Comparison of ENCODE assay signal across 23 cellular contexts in the genomic region with DNA sequence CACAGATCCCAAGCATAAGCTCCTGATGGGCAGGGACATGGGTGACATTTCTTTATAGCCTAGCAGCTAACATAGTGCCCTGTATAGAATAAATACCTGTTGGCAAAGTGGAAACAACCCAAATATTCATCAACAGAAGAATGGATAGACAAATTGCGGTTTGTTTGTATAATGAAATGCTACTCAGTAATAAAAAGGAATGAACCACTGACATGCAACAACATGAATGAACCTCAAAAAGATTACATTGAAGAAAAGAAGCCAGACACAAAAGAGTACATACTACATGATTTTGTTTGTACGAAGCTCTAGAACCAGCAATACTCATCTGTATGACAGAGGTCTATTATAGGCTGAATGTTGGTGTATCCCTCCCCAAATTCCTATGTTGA. TPM values are rescaled to one million over a fixed set of nuclear protein-coding genes. Genes with fewer than 3 reads are reported as not detected.
DNase-seq lines count a peak whose midpoint lies in the region; ATAC-seq and TF ChIP-seq lines count a peak whose summit lies in the region.
"Had no signal": no experiment of that assay in that cellular context is flagged by ENCODE, and none has a peak within 500 bp of the region (broad histone marks: within the 10 kb centered on the region; RNA-seq: fewer than 3 reads in every experiment).

No MANE protein-coding gene starts in this region.

- no peaks in the 10 kb centered on the region for H3K79me2 ChIP-seq in mammary epithelial cell (ENCODE audit: insufficient read depth, low read length)

- peak overlapping the region in 1 of 2 experiments; percentile 68 for H3K18ac ChIP-seq in mesenchymal stem cell (ENCODE audit: low read depth in 1 of 2, low read length in 2 of 2)

- peak overlapping the region; percentile 50 for H2AFZ ChIP-seq in mammary epithelial cell (ENCODE audit: low read depth, low read length)
- H2AFZ ChIP-seq in mesenchymal stem cell (ENCODE audit: low read depth, low read length): no peak overlapping the region

- TF ChIP-seq EP300 in transverse colon (IDR thresholded peaks at IDR 0.05; ENCODE audit: low read depth): no peak

- no peak for ATAC-seq in Panc1
- no peak for ATAC-seq in activated CD8-positive, alpha-beta memory T cell treated with anti-CD3 and anti-CD28 coated beads, Interleukin-2, amount 10 ng/mL, durations not matched to agents 7 days and 5 days
- ATAC-seq: stimulated activated effector memory CD8-positive, alpha-beta T cell treated with anti-CD3 and anti-CD28 coated beads, Interleukin-12 subunit alpha, Interleukin-12 subunit beta, amount 100 ng/mL, for 72 hours had no signal

- no peak overlapping the region for H3K27ac Mint-ChIP-seq in activated CD4-positive, alpha-beta memory T cell treated with anti-CD3 and anti-CD28 coated beads for 36 hours
- no peak overlapping the region for H3K27ac Mint-ChIP-seq in activated CD8-positive, alpha-beta memory T cell treated with anti-CD3 and anti-CD28 coated beads, Interleukin-2, amount 10 ng/mL, durations not matched to agents 7 days and 5 days
- H3K27ac Mint-ChIP-seq: activated naive CD4-positive, alpha-beta T cell treated with anti-CD3 and anti-CD28 coated beads, Interleukin-2, amount 10 ng/mL, durations not matched to agents 7 days and 5 days; memory B cell; nephron progenitor cell; stimulated activated effector memory CD8-positive, alpha-beta T cell treated with anti-CD3 and anti-CD28 coated beads, Interleukin-12 subunit alpha, Interleukin-12 subunit beta, amount 100 ng/mL, for 72 hours; type B pancreatic cell had no signal

- BruUV-seq in Panc1 (replicated peaks; lab: Mats Ljungman, UMichigan) (no TSS peak), mammary epithelial cell (replicated peaks; lab: Mats Ljungman, UMichigan) (no TSS peak)

- H3K79me1 ChIP-seq in mesenchymal stem cell (replicated peaks; ENCODE audit: low read length, poor library complexity, severe bottlenecking): no peaks in the 10 kb centered on the region

- no peaks in the 10 kb centered on the region for H3K36me3 ChIP-seq in Panc1 (ENCODE audit: control insufficient read depth, insufficient read depth, low read length)
- H3K36me3 ChIP-seq in mammary epithelial cell (ENCODE audit: insufficient read depth, low read length): no peaks in the 10 kb centered on the region
- H3K36me3 ChIP-seq in mesenchymal stem cell (ENCODE audit: control insufficient read depth in 1 of 2, insufficient read depth in 2 of 2, low read depth in 1 of 2, low read length in 2 of 2): peaks cover 0 to 11% of the 10 kb centered on the region in 2 experiments
- no peaks in the 10 kb centered on the region for H3K36me3 ChIP-seq in transverse colon
- H3K36me3 ChIP-seq: WERI-Rb-1 had no signal

- H3K4me2 ChIP-seq in mammary epithelial cell (ENCODE audit: insufficient read depth, low read depth, low read length): peak overlapping the region; percentile 19
- H3K4me2 ChIP-seq in mesenchymal stem cell (ENCODE audit: low read length, poor library complexity, severe bottlenecking): no peak overlapping the region

- peaks cover 19% of the 10 kb centered on the region for H3K9me3 Mint-ChIP-seq in activated CD4-positive, alpha-beta memory T cell treated with anti-CD3 and anti-CD28 coated beads for 36 hours
- peaks cover 10% of the 10 kb centered on the region for H3K9me3 Mint-ChIP-seq in activated CD8-positive, alpha-beta memory T cell treated with anti-CD3 and anti-CD28 coated beads, Interleukin-2, amount 10 ng/mL, durations not matched to agents 7 days and 5 days (ENCODE audit: low read depth)
- H3K9me3 Mint-ChIP-seq: stimulated activated effector memory CD8-positive, alpha-beta T cell treated with anti-CD3 and anti-CD28 coated beads, Interleukin-12 subunit alpha, Interleukin-12 subunit beta, amount 100 ng/mL, for 72 hours had no signal

- no peak overlapping the region for H4K8ac ChIP-seq in mesenchymal stem cell (ENCODE audit: low read length)

- no peak overlapping the region for H3K4me3 ChIP-seq in Panc1 (ENCODE audit: low read depth in 2 of 2, low read length in 2 of 2)
- no peak overlapping the region for H3K4me3 ChIP-seq in mammary epithelial cell (replicated peaks in 1 of 3; ENCODE audit: insufficient read depth in 1 of 3, low read depth in 2 of 3, low read length in 3 of 3)
- H3K4me3 ChIP-seq in mesenchymal stem cell (ENCODE audit: insufficient read depth in 1 of 2, low read depth in 1 of 2, low read length in 2 of 2): no peak overlapping the region
- H3K4me3 ChIP-seq in transverse colon: no peak overlapping the region
- H3K4me3 ChIP-seq: body of pancreas had no signal

- whole genome bisulfite sequencing in mammary epithelial cell (ENCODE audit: low coverage, missing lambda C conversion rate): 78% methylated on average over 2 of the region's 2 CpGs
- WGBS in mesenchymal stem cell: no CpG with 5 or more reads among the region's 2 CpGs
- 57 to 93% methylated on average over 1 to 2 of the region's 2 CpGs for WGBS in transverse colon (ENCODE audit: low coverage in 1 of 2), 2 donors

- no peaks in the 10 kb centered on the region for H3K4me1 ChIP-seq in Panc1 (ENCODE audit: control insufficient read depth, insufficient read depth, low read length)
- peaks cover 11% of the 10 kb centered on the region for H3K4me1 ChIP-seq in mammary epithelial cell (ENCODE audit: insufficient read depth, low read length)
- peaks cover 3% of the 10 kb centered on the region for H3K4me1 ChIP-seq in mesenchymal stem cell (ENCODE audit: control insufficient read depth, insufficient read depth, low read depth, low read length)
- no peaks in the 10 kb centered on the region for H3K4me1 ChIP-seq in transverse colon
- H3K4me1 ChIP-seq: body of pancreas had no signal

- no peak overlapping the region for H2AK5ac ChIP-seq in mesenchymal stem cell (ENCODE audit: low read length, severe bottlenecking)

- no peak overlapping the region for H3K4me3 Mint-ChIP-seq in activated CD4-positive, alpha-beta memory T cell treated with anti-CD3 and anti-CD28 coated beads for 36 hours
- no peak overlapping the region for H3K4me3 Mint-ChIP-seq in activated CD8-positive, alpha-beta memory T cell treated with anti-CD3 and anti-CD28 coated beads, Interleukin-2, amount 10 ng/mL, durations not matched to agents 7 days and 5 days
- H3K4me3 Mint-ChIP-seq: activated naive CD4-positive, alpha-beta T cell treated with anti-CD3 and anti-CD28 coated beads, Interleukin-2, amount 10 ng/mL, durations not matched to agents 7 days and 5 days; memory B cell; nephron progenitor cell; stimulated activated effector memory CD8-positive, alpha-beta T cell treated with anti-CD3 and anti-CD28 coated beads, Interleukin-12 subunit alpha, Interleukin-12 subunit beta, amount 100 ng/mL, for 72 hours; type B pancreatic cell had no signal

- peak overlapping the region in 1 of 2 experiments; percentile 30 for H2BK12ac ChIP-seq in mesenchymal stem cell (ENCODE audit: low read length in 2 of 2)

- H2BK5ac ChIP-seq in mesenchymal stem cell (ENCODE audit: low read depth, low read length, poor library complexity, severe bottlenecking): no peak overlapping the region

- H3K27ac ChIP-seq in Panc1 (ENCODE audit: low read length) (peak overlapping the region; percentile 42; the same call in 1 of the 2 replicates), mammary epithelial cell (ENCODE audit: insufficient read depth, low read depth, low read length) (no peak overlapping the region), mesenchymal stem cell (ENCODE audit: low read length, poor library complexity, severe bottlenecking) (no peak overlapping the region), transverse colon (peak overlapping the region in 3 of 4 donors; percentile 53 to 67 (median 59))
- H3K27ac ChIP-seq: body of pancreas, HL-60, WERI-Rb-1 had no signal

- no peaks in the 10 kb centered on the region for H3K27me3 ChIP-seq in Panc1 (ENCODE audit: control insufficient read depth, insufficient read depth, low read length)
- H3K27me3 ChIP-seq in mammary epithelial cell (ENCODE audit: insufficient read depth, low read length): no peaks in the 10 kb centered on the region
- H3K27me3 ChIP-seq in mesenchymal stem cell (ENCODE audit: control insufficient read depth in 1 of 2, insufficient read depth in 1 of 2, low read length in 2 of 2): no peaks in the 10 kb centered on the region
- H3K27me3 ChIP-seq in transverse colon: no peaks in the 10 kb centered on the region
- H3K27me3 ChIP-seq: body of pancreas had no signal

- H2BK120ac ChIP-seq in mesenchymal stem cell (ENCODE audit: low read depth, low read length): no peak overlapping the region

- TF ChIP-seq POLR2A in transverse colon (IDR thresholded peaks at IDR 0.05): no peak

- POLR2A ChIA-PET in Panc1 (lab: Charles Lee): interaction anchor here (0.6 kb wide), 1 partner anchor 23 kb away, joined by 4 read pairs; no protein-coding TSS in a partner anchor
- POLR2A ChIA-PET in activated CD4-positive, alpha-beta memory T cell treated with anti-CD3 and anti-CD28 coated beads for 36 hours (lab: Charles Lee): no interaction called here

- CTCF ChIA-PET in Panc1 (lab: Charles Lee): no interaction called here
- CTCF ChIA-PET in mammary epithelial cell (lab: Charles Lee; ENCODE audit: low non-redundant PET): interaction anchor here (0.7 to 0.9 kb wide), 3 partner anchors 68 to 92 kb away, joined by 3 to 6 read pairs (median 4); no protein-coding TSS in a partner anchor
- CTCF ChIA-PET in activated CD4-positive, alpha-beta memory T cell treated with anti-CD3 and anti-CD28 coated beads for 36 hours (lab: Charles Lee): interaction anchor here (1.2 to 1.4 kb wide), 2 partner anchors 92 to 94 kb away, joined by 3 read pairs; no protein-coding TSS in a partner anchor
- CTCF ChIA-PET in activated CD8-positive, alpha-beta memory T cell treated with anti-CD3 and anti-CD28 coated beads, Interleukin-2, amount 10 ng/mL, durations not matched to agents 7 days and 5 days (lab: Charles Lee): interaction anchor here (0.8 to 0.9 kb wide), 2 partner anchors 189 to 510 kb away, joined by 3 read pairs; no protein-coding TSS in a partner anchor

- DNase-seq in Panc1 (ENCODE audit: low read depth, low spot score) (no peak), mammary epithelial cell (no peak), mesenchymal stem cell (no peak), transverse colon (no peak), G401 (ENCODE audit: low spot score) (no peak)
- no peak for DNase-seq in activated CD4-positive, alpha-beta memory T cell treated with anti-CD3 and anti-CD28 coated beads for 36 hours
- no peak for DNase-seq in activated CD8-positive, alpha-beta memory T cell treated with anti-CD3 and anti-CD28 coated beads, Interleukin-2, amount 10 ng/mL, durations not matched to agents 7 days and 5 days
- DNase-seq: activated CD4-positive, alpha-beta T cell treated with anti-CD3 and anti-CD28 coated beads, Interleukin-2, amount 50 U/mL, for 4 hours; activated naive CD4-positive, alpha-beta T cell treated with anti-CD3 and anti-CD28 coated beads, Interleukin-2, amount 10 ng/mL, durations not matched to agents 7 days and 5 days; activated T-cell treated with anti-CD3 and anti-CD28 coated beads, Interleukin-2, amount 50 U/mL, for 1 hour; Caco-2; MV-4-11; NCI-H187 treated with DMSO at 0.1 percent for 48 hours; NCI-H510A; nephron progenitor cell; WERI-Rb-1 had no signal

- H3K4me1 Mint-ChIP-seq in activated CD4-positive, alpha-beta memory T cell treated with anti-CD3 and anti-CD28 coated beads for 36 hours (ENCODE audit: low read depth): no peaks in the 10 kb centered on the region
- no peaks in the 10 kb centered on the region for H3K4me1 Mint-ChIP-seq in activated CD8-positive, alpha-beta memory T cell treated with anti-CD3 and anti-CD28 coated beads, Interleukin-2, amount 10 ng/mL, durations not matched to agents 7 days and 5 days
- H3K4me1 Mint-ChIP-seq: activated naive CD4-positive, alpha-beta T cell treated with anti-CD3 and anti-CD28 coated beads, Interleukin-2, amount 10 ng/mL, durations not matched to agents 7 days and 5 days; memory B cell; nephron progenitor cell; stimulated activated effector memory CD8-positive, alpha-beta T cell treated with anti-CD3 and anti-CD28 coated beads, Interleukin-12 subunit alpha, Interleukin-12 subunit beta, amount 100 ng/mL, for 72 hours had no signal

- H3K14ac ChIP-seq in mesenchymal stem cell (ENCODE audit: low read length in 2 of 2): no peak overlapping the region

- dilution Hi-C loops in mammary epithelial cell (cut with HindIII; ENCODE audit: low sequenced_read_pairs): no loop called here

- in situ Hi-C loops in Panc1 (cut with HindIII; ENCODE audit: low pct_unique_long_range_greater_than_20kb, low sequenced_read_pairs): no loop called here
- in situ Hi-C loops in mammary epithelial cell (cut with MboI; ENCODE audit: low sequenced_read_pairs in 2 of 2): no loop called here
- in situ Hi-C loops in transverse colon (cut with MboI; ENCODE audit: low pct_ligation_motif_present in 1 of 4, low pct_unique_long_range_greater_than_20kb in 1 of 4, low sequenced_read_pairs in 3 of 4): no loop called here
- in situ Hi-C loops in G401 (cut with HindIII; ENCODE audit: low sequenced_read_pairs): no loop called here

- no peak overlapping the region for H3K23ac ChIP-seq in mesenchymal stem cell (ENCODE audit: low read length in 2 of 2)

- H4K20me1 ChIP-seq in mammary epithelial cell (ENCODE audit: insufficient read depth, low read length): no peaks in the 10 kb centered on the region

- intact Hi-C loops in Panc1 (cut with micrococcal nuclease; ENCODE audit: unreplicated experiment) (no loop called here), mammary epithelial cell (cut with micrococcal nuclease) (loop anchor here (1.0 kb wide), 3 partner anchors 81 to 106 kb away; no protein-coding TSS in a partner anchor), transverse colon (cut with DNase I; ENCODE audit: low total_unique reads) (no loop called here)
- intact Hi-C loops in activated CD4-positive, alpha-beta memory T cell treated with anti-CD3 and anti-CD28 coated beads for 36 hours (cut with micrococcal nuclease): no loop called here

- no peak overlapping the region for H4K91ac ChIP-seq in mesenchymal stem cell (ENCODE audit: low read length)

- no peak overlapping the region for H2BK15ac ChIP-seq in mesenchymal stem cell (ENCODE audit: low read depth, poor library complexity, severe bottlenecking)

- TF ChIP-seq CTCF in Panc1 (IDR thresholded peaks at IDR 0.05) (no peak), mammary epithelial cell (conservative IDR thresholded peaks at IDR 0.05 in 1 of 2, IDR thresholded peaks at IDR 0.05 in 1 of 2; ENCODE audit: extremely low read depth in 1 of 2, insufficient read depth in 1 of 2, low read depth in 1 of 2, low read length in 2 of 2) (no peak), transverse colon (IDR thresholded peaks at IDR 0.05) (no peak)

- no peak overlapping the region for H3K4ac ChIP-seq in mesenchymal stem cell (ENCODE audit: low read depth in 1 of 2, low read length in 2 of 2)

- no peaks in the 10 kb centered on the region for H3K36me3 Mint-ChIP-seq in activated CD4-positive, alpha-beta memory T cell treated with anti-CD3 and anti-CD28 coated beads for 36 hours
- no peaks in the 10 kb centered on the region for H3K36me3 Mint-ChIP-seq in activated CD8-positive, alpha-beta memory T cell treated with anti-CD3 and anti-CD28 coated beads, Interleukin-2, amount 10 ng/mL, durations not matched to agents 7 days and 5 days
- H3K36me3 Mint-ChIP-seq: activated naive CD4-positive, alpha-beta T cell treated with anti-CD3 and anti-CD28 coated beads, Interleukin-2, amount 10 ng/mL, durations not matched to agents 7 days and 5 days; stimulated activated effector memory CD8-positive, alpha-beta T cell treated with anti-CD3 and anti-CD28 coated beads, Interleukin-12 subunit alpha, Interleukin-12 subunit beta, amount 100 ng/mL, for 72 hours; type B pancreatic cell had no signal

- H3K9me3 ChIP-seq in Panc1 (ENCODE audit: control insufficient read depth, insufficient read depth, low read depth, low read length): no peaks in the 10 kb centered on the region
- H3K9me3 ChIP-seq in mammary epithelial cell (replicated peaks; ENCODE audit: insufficient read depth, low read length): no peaks in the 10 kb centered on the region
- H3K9me3 ChIP-seq in mesenchymal stem cell (ENCODE audit: control insufficient read depth, low read length): peaks cover 14% of the 10 kb centered on the region
- H3K9me3 ChIP-seq in transverse colon: no peaks in the 10 kb centered on the region
- H3K9me3 ChIP-seq: body of pancreas had no signal

- no peak overlapping the region for H3K9ac ChIP-seq in mammary epithelial cell (ENCODE audit: insufficient read depth, low read length)
- peak overlapping the region; percentile 80 for H3K9ac ChIP-seq in mesenchymal stem cell (ENCODE audit: low read length)

- no peaks in the 10 kb centered on the region for H3K27me3 Mint-ChIP-seq in activated CD4-positive, alpha-beta memory T cell treated with anti-CD3 and anti-CD28 coated beads for 36 hours
- H3K27me3 Mint-ChIP-seq in activated CD8-positive, alpha-beta memory T cell treated with anti-CD3 and anti-CD28 coated beads, Interleukin-2, amount 10 ng/mL, durations not matched to agents 7 days and 5 days: peaks cover 3% of the 10 kb centered on the region
- H3K27me3 Mint-ChIP-seq: type B pancreatic cell had no signal

RNA-seq across cellular contexts. Expression of gene GALNT15, which starts 33.6 kb away (rescaled TPM):
- total RNA-seq in Panc1 (2021; ENCODE audit: unreplicated experiment) (0.10 TPM), mammary epithelial cell (under 1 TPM in 1 of 2 donors, not detected in 1; under 0.01 TPM), transverse colon (10 to 100 TPM; 26.2 to 88.8 (median 39.4) TPM)
- not detected for polyA plus RNA-seq in Panc1 (2012; ENCODE audit: insufficient read length)
- 0.05 TPM for polyA plus RNA-seq in mammary epithelial cell
- not detected for polyA minus RNA-seq in mammary epithelial cell
- polyA plus RNA-seq in mesenchymal stem cell (2013, experiment 1 of 2): 0.69 TPM
- 0.86 TPM for polyA plus RNA-seq in mesenchymal stem cell (2013, experiment 2 of 2)
- total RNA-seq in activated CD4-positive, alpha-beta memory T cell treated with anti-CD3 and anti-CD28 coated beads for 36 hours: not detected
- not detected for total RNA-seq in activated CD8-positive, alpha-beta memory T cell treated with anti-CD3 and anti-CD28 coated beads, Interleukin-2, amount 10 ng/mL, durations not matched to agents 7 days and 5 days
- total RNA-seq in G401 (2014; rRNA removed; shearing (Covaris generic)): not detected in 2 replicates
- total RNA-seq: Caco-2; H4; T-helper 1 cell treated with Interleukin-12 subunit alpha and Interleukin-12 subunit beta and Interleukin-4 antibody, amounts not matched to agents 30 ng/mL and 1 ng/mL, for 36 hours had no signal

Comparison
In these comparisons a context has a peak if more than half of its experiments do, and no peak if none do; other contexts are left out.
1. H3K27ac ChIP-seq: peak in Panc1 (single experiment) and transverse colon (3 of 4); none in mammary epithelial cell (single experiment) and mesenchymal stem cell (single experiment).
2. RNA of gene GALNT15, which starts 33.6 kb away (total RNA-seq): 26.2 to 88.8 TPM in transverse colon; not detected in activated CD4-positive, alpha-beta memory T cell treated with anti-CD3 and anti-CD28 coated beads for 36 hours, 0.10 TPM in Panc1 (single experiment), under 0.01 TPM in mammary epithelial cell, not detected in activated CD8-positive, alpha-beta memory T cell treated with anti-CD3 and anti-CD28 coated beads, Interleukin-2, amount 10 ng/mL, durations not matched to agents 7 days and 5 days and not detected in G401; every median in the first group is over 10 times any median in the second.